In the genomic region with DNA sequence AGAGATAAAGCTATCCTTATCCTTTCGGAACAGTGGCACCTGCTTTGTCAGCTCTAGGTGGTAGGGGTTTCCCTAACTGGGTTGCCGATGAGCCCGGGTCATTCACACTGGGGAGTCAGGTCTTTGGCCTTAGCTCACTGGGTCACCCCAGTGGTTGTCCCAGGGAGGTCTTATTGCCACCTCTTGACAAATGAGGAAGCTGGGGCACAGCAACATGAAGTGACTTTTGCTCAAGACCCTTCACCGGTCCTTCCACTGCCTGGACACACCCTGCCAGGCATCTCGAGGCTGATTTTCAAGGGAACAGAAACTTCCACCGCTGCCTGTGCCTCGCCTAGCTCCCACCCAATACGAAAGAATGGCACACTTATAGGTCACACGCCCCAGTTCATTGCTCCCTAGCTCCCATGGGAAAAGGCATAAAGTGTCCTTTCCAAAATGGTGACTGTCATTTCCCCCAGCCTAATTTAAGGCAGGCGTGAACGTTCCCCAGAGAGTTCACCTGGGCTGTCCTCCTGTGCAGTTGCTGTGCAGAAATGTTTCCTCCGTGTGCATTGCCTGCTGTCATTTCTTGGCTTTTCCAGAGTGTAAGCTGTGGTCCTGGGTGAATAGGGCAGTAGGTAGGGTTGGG, we compare ENCODE assay signal across 1 cellular context.
TF ChIP-seq lines count a peak whose summit lies in the region.

No MANE protein-coding gene starts in this region.

TF ChIP-seq in GM12878, 131 proteins besides CTCF, POLR2A, EP300 and RAD21 (continues in another document):
- TF ChIP-seq, protein P1, sequence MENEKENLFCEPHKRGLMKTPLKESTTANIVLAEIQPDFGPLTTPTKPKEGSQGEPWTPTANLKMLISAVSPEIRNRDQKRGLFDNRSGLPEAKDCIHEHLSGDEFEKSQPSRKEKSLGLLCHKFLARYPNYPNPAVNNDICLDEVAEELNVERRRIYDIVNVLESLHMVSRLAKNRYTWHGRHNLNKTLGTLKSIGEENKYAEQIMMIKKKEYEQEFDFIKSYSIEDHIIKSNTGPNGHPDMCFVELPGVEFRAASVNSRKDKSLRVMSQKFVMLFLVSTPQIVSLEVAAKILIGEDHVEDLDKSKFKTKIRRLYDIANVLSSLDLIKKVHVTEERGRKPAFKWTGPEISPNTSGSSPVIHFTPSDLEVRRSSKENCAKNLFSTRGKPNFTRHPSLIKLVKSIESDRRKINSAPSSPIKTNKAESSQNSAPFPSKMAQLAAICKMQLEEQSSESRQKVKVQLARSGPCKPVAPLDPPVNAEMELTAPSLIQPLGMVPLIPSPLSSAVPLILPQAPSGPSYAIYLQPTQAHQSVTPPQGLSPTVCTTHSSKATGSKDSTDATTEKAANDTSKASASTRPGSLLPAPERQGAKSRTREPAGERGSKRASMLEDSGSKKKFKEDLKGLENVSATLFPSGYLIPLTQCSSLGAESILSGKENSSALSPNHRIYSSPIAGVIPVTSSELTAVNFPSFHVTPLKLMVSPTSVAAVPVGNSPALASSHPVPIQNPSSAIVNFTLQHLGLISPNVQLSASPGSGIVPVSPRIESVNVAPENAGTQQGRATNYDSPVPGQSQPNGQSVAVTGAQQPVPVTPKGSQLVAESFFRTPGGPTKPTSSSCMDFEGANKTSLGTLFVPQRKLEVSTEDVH (IDR thresholded peaks at IDR 0.05; ENCODE audit: low read depth, partially characterized antibody): no peak
- TF ChIP-seq RCOR1 (conservative IDR thresholded peaks at IDR 0.05; ENCODE audit: low read depth, low read length) (no peak), DPF2 (IDR thresholded peaks at IDR 0.05) (peak; percentile 77; the same call in 1 of the 2 replicates), MYB (IDR thresholded peaks at IDR 0.05; ENCODE audit: borderline replicate concordance, low read depth, low read length) (no peak), CHD2 (IDR thresholded peaks at IDR 0.05; ENCODE audit: borderline replicate concordance, low read depth, low read length) (no peak), SIX5 (IDR thresholded peaks at IDR 0.05; ENCODE audit: low read depth, low read length, severe bottlenecking) (no peak), KAT2A (conservative IDR thresholded peaks at IDR 0.05; ENCODE audit: control insufficient read depth, low read depth, low read length) (no peak), CBFB (IDR thresholded peaks at IDR 0.05; ENCODE audit: low read depth) (no peak), CEBPB (IDR thresholded peaks at IDR 0.05; ENCODE audit: borderline replicate concordance in 1 of 2, low read depth in 2 of 2, low read length in 2 of 2) (no peak), RUNX3 (IDR thresholded peaks at IDR 0.05; ENCODE audit: low read length) (no peak), GATAD2B (conservative IDR thresholded peaks at IDR 0.05; ENCODE audit: low read depth) (no peak), ZNF274 (IDR thresholded peaks at IDR 0.05; ENCODE audit: insufficient read depth, insufficient read length) (no peak), SMAD1 (IDR thresholded peaks at IDR 0.05; ENCODE audit: low read depth, partially characterized antibody) (no peak), MTA2 (IDR thresholded peaks at IDR 0.05; ENCODE audit: low read depth) (no peak), NFYA (IDR thresholded peaks at IDR 0.05; ENCODE audit: borderline replicate concordance, low read depth, low read length) (no peak), RFX5 (IDR thresholded peaks at IDR 0.05; ENCODE audit: low read depth, low read length) (no peak), NR2C2 (IDR thresholded peaks at IDR 0.05; ENCODE audit: borderline replicate concordance, control insufficient read depth, insufficient read length, low read depth) (no peak), ZNF207 (IDR thresholded peaks at IDR 0.05; ENCODE audit: borderline replicate concordance) (no peak), ASH2L (IDR thresholded peaks at IDR 0.05; ENCODE audit: borderline replicate concordance, low read depth) (no peak), EZH2 (IDR thresholded peaks at IDR 0.05; ENCODE audit: borderline replicate concordance, control insufficient read depth, low read depth, low read length) (no peak), ESRRA (IDR thresholded peaks at IDR 0.05; ENCODE audit: low read length) (no peak), PML (IDR thresholded peaks at IDR 0.05; ENCODE audit: low read length) (no peak), KLF5 (IDR thresholded peaks at IDR 0.05; ENCODE audit: partially characterized antibody) (no peak), LARP7 (IDR thresholded peaks at IDR 0.05) (no peak), CBX3 (IDR thresholded peaks at IDR 0.05; ENCODE audit: borderline replicate concordance, low read depth) (no peak), MYC (IDR thresholded peaks at IDR 0.05; ENCODE audit: insufficient read depth, insufficient read length, insufficient replicate concordance, low read length, severe bottlenecking) (no peak), YBX1 (IDR thresholded peaks at IDR 0.05) (no peak), IKZF2 (IDR thresholded peaks at IDR 0.05) (no peak), SPI1 (IDR thresholded peaks at IDR 0.05; ENCODE audit: borderline replicate concordance, insufficient read depth, low read depth, low read length) (peak; percentile 43; the same call in 1 of the 2 replicates), TCF7 (IDR thresholded peaks at IDR 0.05; ENCODE audit: borderline replicate concordance) (no peak)
- TF ChIP-seq, protein P2, sequence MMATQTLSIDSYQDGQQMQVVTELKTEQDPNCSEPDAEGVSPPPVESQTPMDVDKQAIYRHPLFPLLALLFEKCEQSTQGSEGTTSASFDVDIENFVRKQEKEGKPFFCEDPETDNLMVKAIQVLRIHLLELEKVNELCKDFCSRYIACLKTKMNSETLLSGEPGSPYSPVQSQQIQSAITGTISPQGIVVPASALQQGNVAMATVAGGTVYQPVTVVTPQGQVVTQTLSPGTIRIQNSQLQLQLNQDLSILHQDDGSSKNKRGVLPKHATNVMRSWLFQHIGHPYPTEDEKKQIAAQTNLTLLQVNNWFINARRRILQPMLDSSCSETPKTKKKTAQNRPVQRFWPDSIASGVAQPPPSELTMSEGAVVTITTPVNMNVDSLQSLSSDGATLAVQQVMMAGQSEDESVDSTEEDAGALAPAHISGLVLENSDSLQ (IDR thresholded peaks at IDR 0.05): 0 out of 2 replicates have a peak, but pooled peaks have one; percentile 6
- TF ChIP-seq, protein P3, sequence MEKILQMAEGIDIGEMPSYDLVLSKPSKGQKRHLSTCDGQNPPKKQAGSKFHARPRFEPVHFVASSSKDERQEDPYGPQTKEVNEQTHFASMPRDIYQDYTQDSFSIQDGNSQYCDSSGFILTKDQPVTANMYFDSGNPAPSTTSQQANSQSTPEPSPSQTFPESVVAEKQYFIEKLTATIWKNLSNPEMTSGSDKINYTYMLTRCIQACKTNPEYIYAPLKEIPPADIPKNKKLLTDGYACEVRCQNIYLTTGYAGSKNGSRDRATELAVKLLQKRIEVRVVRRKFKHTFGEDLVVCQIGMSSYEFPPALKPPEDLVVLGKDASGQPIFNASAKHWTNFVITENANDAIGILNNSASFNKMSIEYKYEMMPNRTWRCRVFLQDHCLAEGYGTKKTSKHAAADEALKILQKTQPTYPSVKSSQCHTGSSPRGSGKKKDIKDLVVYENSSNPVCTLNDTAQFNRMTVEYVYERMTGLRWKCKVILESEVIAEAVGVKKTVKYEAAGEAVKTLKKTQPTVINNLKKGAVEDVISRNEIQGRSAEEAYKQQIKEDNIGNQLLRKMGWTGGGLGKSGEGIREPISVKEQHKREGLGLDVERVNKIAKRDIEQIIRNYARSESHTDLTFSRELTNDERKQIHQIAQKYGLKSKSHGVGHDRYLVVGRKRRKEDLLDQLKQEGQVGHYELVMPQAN (conservative IDR thresholded peaks at IDR 0.05): no peak
- TF ChIP-seq, protein P4, sequence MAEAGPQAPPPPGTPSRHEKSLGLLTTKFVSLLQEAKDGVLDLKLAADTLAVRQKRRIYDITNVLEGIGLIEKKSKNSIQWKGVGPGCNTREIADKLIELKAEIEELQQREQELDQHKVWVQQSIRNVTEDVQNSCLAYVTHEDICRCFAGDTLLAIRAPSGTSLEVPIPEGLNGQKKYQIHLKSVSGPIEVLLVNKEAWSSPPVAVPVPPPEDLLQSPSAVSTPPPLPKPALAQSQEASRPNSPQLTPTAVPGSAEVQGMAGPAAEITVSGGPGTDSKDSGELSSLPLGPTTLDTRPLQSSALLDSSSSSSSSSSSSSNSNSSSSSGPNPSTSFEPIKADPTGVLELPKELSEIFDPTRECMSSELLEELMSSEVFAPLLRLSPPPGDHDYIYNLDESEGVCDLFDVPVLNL (IDR thresholded peaks at IDR 0.05; ENCODE audit: low read depth, low read length): no peak
- TF ChIP-seq, protein P5, sequence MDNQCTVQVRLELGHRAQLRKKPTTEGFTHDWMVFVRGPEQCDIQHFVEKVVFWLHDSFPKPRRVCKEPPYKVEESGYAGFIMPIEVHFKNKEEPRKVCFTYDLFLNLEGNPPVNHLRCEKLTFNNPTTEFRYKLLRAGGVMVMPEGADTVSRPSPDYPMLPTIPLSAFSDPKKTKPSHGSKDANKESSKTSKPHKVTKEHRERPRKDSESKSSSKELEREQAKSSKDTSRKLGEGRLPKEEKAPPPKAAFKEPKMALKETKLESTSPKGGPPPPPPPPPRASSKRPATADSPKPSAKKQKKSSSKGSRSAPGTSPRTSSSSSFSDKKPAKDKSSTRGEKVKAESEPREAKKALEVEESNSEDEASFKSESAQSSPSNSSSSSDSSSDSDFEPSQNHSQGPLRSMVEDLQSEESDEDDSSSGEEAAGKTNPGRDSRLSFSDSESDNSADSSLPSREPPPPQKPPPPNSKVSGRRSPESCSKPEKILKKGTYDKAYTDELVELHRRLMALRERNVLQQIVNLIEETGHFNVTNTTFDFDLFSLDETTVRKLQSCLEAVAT (IDR thresholded peaks at IDR 0.05): no peak; the same call in 1 of the 2 replicates
- TF ChIP-seq, protein P6, sequence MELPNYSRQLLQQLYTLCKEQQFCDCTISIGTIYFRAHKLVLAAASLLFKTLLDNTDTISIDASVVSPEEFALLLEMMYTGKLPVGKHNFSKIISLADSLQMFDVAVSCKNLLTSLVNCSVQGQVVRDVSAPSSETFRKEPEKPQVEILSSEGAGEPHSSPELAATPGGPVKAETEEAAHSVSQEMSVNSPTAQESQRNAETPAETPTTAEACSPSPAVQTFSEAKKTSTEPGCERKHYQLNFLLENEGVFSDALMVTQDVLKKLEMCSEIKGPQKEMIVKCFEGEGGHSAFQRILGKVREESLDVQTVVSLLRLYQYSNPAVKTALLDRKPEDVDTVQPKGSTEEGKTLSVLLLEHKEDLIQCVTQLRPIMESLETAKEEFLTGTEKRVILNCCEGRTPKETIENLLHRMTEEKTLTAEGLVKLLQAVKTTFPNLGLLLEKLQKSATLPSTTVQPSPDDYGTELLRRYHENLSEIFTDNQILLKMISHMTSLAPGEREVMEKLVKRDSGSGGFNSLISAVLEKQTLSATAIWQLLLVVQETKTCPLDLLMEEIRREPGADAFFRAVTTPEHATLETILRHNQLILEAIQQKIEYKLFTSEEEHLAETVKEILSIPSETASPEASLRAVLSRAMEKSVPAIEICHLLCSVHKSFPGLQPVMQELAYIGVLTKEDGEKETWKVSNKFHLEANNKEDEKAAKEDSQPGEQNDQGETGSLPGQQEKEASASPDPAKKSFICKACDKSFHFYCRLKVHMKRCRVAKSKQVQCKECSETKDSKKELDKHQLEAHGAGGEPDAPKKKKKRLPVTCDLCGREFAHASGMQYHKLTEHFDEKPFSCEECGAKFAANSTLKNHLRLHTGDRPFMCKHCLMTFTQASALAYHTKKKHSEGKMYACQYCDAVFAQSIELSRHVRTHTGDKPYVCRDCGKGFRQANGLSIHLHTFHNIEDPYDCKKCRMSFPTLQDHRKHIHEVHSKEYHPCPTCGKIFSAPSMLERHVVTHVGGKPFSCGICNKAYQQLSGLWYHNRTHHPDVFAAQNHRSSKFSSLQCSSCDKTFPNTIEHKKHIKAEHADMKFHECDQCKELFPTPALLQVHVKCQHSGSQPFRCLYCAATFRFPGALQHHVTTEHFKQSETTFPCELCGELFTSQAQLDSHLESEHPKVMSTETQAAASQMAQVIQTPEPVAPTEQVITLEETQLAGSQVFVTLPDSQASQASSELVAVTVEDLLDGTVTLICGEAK (IDR thresholded peaks at IDR 0.05; ENCODE audit: borderline replicate concordance): no peak
- TF ChIP-seq, protein P7, sequence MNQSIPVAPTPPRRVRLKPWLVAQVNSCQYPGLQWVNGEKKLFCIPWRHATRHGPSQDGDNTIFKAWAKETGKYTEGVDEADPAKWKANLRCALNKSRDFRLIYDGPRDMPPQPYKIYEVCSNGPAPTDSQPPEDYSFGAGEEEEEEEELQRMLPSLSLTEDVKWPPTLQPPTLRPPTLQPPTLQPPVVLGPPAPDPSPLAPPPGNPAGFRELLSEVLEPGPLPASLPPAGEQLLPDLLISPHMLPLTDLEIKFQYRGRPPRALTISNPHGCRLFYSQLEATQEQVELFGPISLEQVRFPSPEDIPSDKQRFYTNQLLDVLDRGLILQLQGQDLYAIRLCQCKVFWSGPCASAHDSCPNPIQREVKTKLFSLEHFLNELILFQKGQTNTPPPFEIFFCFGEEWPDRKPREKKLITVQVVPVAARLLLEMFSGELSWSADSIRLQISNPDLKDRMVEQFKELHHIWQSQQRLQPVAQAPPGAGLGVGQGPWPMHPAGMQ (IDR thresholded peaks at IDR 0.05; ENCODE audit: borderline replicate concordance): no peak
- TF ChIP-seq, protein P8, sequence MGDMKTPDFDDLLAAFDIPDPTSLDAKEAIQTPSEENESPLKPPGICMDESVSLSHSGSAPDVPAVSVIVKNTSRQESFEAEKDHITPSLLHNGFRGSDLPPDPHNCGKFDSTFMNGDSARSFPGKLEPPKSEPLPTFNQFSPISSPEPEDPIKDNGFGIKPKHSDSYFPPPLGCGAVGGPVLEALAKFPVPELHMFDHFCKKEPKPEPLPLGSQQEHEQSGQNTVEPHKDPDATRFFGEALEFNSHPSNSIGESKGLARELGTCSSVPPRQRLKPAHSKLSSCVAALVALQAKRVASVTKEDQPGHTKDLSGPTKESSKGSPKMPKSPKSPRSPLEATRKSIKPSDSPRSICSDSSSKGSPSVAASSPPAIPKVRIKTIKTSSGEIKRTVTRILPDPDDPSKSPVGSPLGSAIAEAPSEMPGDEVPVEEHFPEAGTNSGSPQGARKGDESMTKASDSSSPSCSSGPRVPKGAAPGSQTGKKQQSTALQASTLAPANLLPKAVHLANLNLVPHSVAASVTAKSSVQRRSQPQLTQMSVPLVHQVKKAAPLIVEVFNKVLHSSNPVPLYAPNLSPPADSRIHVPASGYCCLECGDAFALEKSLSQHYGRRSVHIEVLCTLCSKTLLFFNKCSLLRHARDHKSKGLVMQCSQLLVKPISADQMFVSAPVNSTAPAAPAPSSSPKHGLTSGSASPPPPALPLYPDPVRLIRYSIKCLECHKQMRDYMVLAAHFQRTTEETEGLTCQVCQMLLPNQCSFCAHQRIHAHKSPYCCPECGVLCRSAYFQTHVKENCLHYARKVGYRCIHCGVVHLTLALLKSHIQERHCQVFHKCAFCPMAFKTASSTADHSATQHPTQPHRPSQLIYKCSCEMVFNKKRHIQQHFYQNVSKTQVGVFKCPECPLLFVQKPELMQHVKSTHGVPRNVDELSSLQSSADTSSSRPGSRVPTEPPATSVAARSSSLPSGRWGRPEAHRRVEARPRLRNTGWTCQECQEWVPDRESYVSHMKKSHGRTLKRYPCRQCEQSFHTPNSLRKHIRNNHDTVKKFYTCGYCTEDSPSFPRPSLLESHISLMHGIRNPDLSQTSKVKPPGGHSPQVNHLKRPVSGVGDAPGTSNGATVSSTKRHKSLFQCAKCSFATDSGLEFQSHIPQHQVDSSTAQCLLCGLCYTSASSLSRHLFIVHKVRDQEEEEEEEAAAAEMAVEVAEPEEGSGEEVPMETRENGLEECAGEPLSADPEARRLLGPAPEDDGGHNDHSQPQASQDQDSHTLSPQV (IDR thresholded peaks at IDR 0.05): peak; percentile 87
